ENCODE assay signal across 24 cellular contexts in genomic region chr18:75304678-75305557, GRCh38.
"Had no signal": no experiment of that assay in that cellular context is flagged by ENCODE, and none has a peak within 500 bp of the region (broad histone marks: within the 10 kb centered on the region; RNA-seq: fewer than 3 reads in every experiment).

No MANE protein-coding gene starts in this region.

- H3K4me1 ChIP-seq: gastrocnemius medialis, left lung, psoas muscle, sigmoid colon, testis, tibial nerve, upper lobe of right lung, uterus had no signal

- ATAC-seq: gastrocnemius medialis; left lung; naive thymus-derived CD8-positive, alpha-beta T cell; psoas muscle; right cardiac atrium; stimulated activated memory B cell treated with anti-CD40 and anti-IgM and Interleukin-4, amounts not matched to agents 10 μg/mL and 1 μg/mL and 100 μg/mL, for 72 hours; stimulated activated naive CD8-positive, alpha-beta T cell treated with anti-CD3 and anti-CD28 coated beads, Interleukin-15, Interleukin-2, amounts not matched to agents 100 U/mL and 50 U/mL, for 24 hours; upper lobe of right lung had no signal

- H3K27me3 ChIP-seq: dorsolateral prefrontal cortex, gastrocnemius medialis, left lung, ovary, sigmoid colon, testis, tibial nerve, upper lobe of right lung, uterus had no signal

- H3K4me3 ChIP-seq: dorsolateral prefrontal cortex, gastrocnemius medialis, left lung, ovary, psoas muscle, sigmoid colon, testis, tibial nerve, upper lobe of right lung, uterus had no signal

- H3K9me3 ChIP-seq: gastrocnemius medialis, psoas muscle, testis, upper lobe of right lung, uterus had no signal

- DNase-seq: dorsolateral prefrontal cortex; effector CD4-positive, alpha-beta T cell; foreskin fibroblast; gastrocnemius medialis; head of caudate nucleus; kidney; left lung; mammary epithelial cell; mesendoderm; naive thymus-derived CD8-positive, alpha-beta T cell; nephron progenitor cell; occipital lobe; ovary; psoas muscle; right cardiac atrium; sigmoid colon; stimulated activated CD4-positive, alpha-beta T cell treated with anti-CD3 and anti-CD28 coated beads, Interleukin-4, amount 100 ng/mL, for 4 hours; stimulated activated naive CD8-positive, alpha-beta T cell treated with anti-CD3 and anti-CD28 coated beads, Interleukin-15, Interleukin-2, amounts not matched to agents 100 U/mL and 50 U/mL, for 24 hours; substantia nigra; testis; upper lobe of right lung; uterus had no signal

- H3K4me3 Mint-ChIP-seq: naive thymus-derived CD8-positive, alpha-beta T cell; nephron progenitor cell; stimulated activated memory B cell treated with anti-CD40 and anti-IgM and Interleukin-4, amounts not matched to agents 10 μg/mL and 1 μg/mL and 100 μg/mL, for 72 hours had no signal

- H3K4me1 Mint-ChIP-seq: naive thymus-derived CD8-positive, alpha-beta T cell; stimulated activated memory B cell treated with anti-CD40 and anti-IgM and Interleukin-4, amounts not matched to agents 10 μg/mL and 1 μg/mL and 100 μg/mL, for 72 hours had no signal

- H3K27ac ChIP-seq: dorsolateral prefrontal cortex, gastrocnemius medialis, left lung, ovary, psoas muscle, sigmoid colon, testis, tibial nerve, upper lobe of right lung, uterus had no signal

- H3K27ac Mint-ChIP-seq: stimulated activated memory B cell treated with anti-CD40 and anti-IgM and Interleukin-4, amounts not matched to agents 10 μg/mL and 1 μg/mL and 100 μg/mL, for 72 hours had no signal

- H3K36me3 ChIP-seq: gastrocnemius medialis, left lung, ovary, sigmoid colon, tibial nerve, upper lobe of right lung, uterus had no signal
